8 cellular contexts compared by ENCODE assay signal in the genomic region with DNA sequence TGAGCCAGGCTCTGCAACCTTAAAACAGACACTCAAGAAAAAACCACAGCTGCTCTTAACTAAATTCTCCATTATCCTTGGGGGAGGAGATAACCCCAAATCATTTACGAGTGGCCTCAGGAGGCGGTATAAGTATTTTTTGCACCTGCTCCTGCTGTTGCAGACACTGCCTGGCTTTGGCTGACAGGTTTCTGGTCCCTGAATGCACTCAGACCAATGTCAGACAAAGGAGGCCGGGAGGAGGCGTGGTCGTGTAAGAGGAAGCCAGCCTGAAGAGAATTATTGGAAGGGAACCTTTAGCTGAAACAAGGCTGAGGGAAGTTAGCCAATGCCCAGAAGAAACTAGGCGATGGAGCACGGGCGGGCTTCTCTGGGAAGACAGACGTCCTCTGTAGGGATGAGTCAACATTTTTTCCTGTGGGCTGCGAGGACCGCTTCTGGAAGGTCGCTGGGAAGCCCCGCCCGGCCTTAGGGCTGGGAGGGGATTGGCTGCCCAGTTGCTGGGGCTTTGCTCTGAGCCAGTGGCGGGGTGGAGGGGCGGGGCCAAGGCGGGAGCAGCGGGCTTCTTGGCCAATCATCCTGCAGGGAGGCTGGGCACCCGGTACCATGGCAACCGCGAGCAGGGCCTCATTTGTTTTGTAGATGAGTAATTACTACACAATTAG.
DNase-seq lines count a peak whose midpoint lies in the region; ATAC-seq and TF ChIP-seq lines count a peak whose summit lies in the region.

No MANE protein-coding gene starts in this region.

- DNase-seq in CD14-positive monocyte (ENCODE audit: low spot score) (peak; percentile 60), NCI-H524 treated with DMSO at 0.1 percent for 48 hours (lab: John Stamatoyannopoulos, UW) (peak; percentile 99), fibroblast of mammary gland (ENCODE audit: low read depth) (peak; percentile 98), mucosa of descending colon (peak; percentile 84 to 93 (median 87)), stromal cell of bone marrow (ENCODE audit: low read depth) (peak; percentile 97)
- peak; percentile 42 for DNase-seq in activated T-cell treated with anti-CD3 and anti-CD28 coated beads, Interleukin-2, amount 50 U/mL, for 24 hours

- H3K9me3 Mint-ChIP-seq in CD14-positive monocyte = peaks cover 0 to 2% (median 0%) of the 10 kb centered on the region in 7 donors
- H3K9me3 Mint-ChIP-seq in activated T-cell treated with anti-CD3 and anti-CD28 coated beads, Interleukin-2, amount 50 U/mL, for 24 hours = no peaks in the 10 kb centered on the region

- peak overlapping the region; percentile 6 for H3K4me3 ChIP-seq in fibroblast of mammary gland (ENCODE audit: control insufficient read depth, low read depth, low read length)
- H3K4me3 ChIP-seq in mucosa of descending colon = no peak overlapping the region

- intact Hi-C loops in CD14-positive monocyte (cut with micrococcal nuclease) = no loop called here
- intact Hi-C loops in mucosa of descending colon (cut with DNase I, micrococcal nuclease) = loop anchor here (10.0 kb wide), 2 partner anchors 58 to 418 kb away; no protein-coding TSS in a partner anchor

- peaks cover 10% of the 10 kb centered on the region for H3K4me1 Mint-ChIP-seq in CD14-positive monocyte
- H3K4me1 Mint-ChIP-seq in activated T-cell treated with anti-CD3 and anti-CD28 coated beads, Interleukin-2, amount 50 U/mL, for 24 hours (ENCODE audit: low read depth) = no peaks in the 10 kb centered on the region

- ATAC-seq in HG02885 (IDR thresholded peaks at IDR 0.05; ENCODE audit: poor library complexity, unreplicated experiment) = peak; percentile 96
- peak; percentile 96 for ATAC-seq in mucosa of descending colon
- ATAC-seq in HG02610 (IDR thresholded peaks at IDR 0.05; ENCODE audit: unreplicated experiment) = no peak

- peak overlapping the region; percentile 4 to 87 (median 73) for H3K27ac Mint-ChIP-seq in CD14-positive monocyte
- peak overlapping the region; percentile 26 for H3K27ac Mint-ChIP-seq in activated T-cell treated with anti-CD3 and anti-CD28 coated beads, Interleukin-2, amount 50 U/mL, for 24 hours

- peaks cover 0 to 7% of the 10 kb centered on the region in 2 donors for H3K36me3 Mint-ChIP-seq in CD14-positive monocyte
- H3K36me3 Mint-ChIP-seq in activated T-cell treated with anti-CD3 and anti-CD28 coated beads, Interleukin-2, amount 50 U/mL, for 24 hours (ENCODE audit: low read depth) = peaks cover 8% of the 10 kb centered on the region

- H3K4me3 Mint-ChIP-seq in CD14-positive monocyte = peak overlapping the region; percentile 12 to 63
- no peak overlapping the region for H3K4me3 Mint-ChIP-seq in activated T-cell treated with anti-CD3 and anti-CD28 coated beads, Interleukin-2, amount 50 U/mL, for 24 hours

- peaks cover 2 to 3% (median 2%) of the 10 kb centered on the region in 3 donors for H3K27me3 Mint-ChIP-seq in CD14-positive monocyte (ENCODE audit: low read depth in 3 of 3)
- no peaks in the 10 kb centered on the region for H3K27me3 Mint-ChIP-seq in activated T-cell treated with anti-CD3 and anti-CD28 coated beads, Interleukin-2, amount 50 U/mL, for 24 hours

- H3K9me3 ChIP-seq in mucosa of descending colon = no peaks in the 10 kb centered on the region

- H3K36me3 ChIP-seq in mucosa of descending colon (ENCODE audit: low read depth) = no peaks in the 10 kb centered on the region

- no peaks in the 10 kb centered on the region for H3K4me1 ChIP-seq in mucosa of descending colon (ENCODE audit: low read depth)

- no peak for TF ChIP-seq CTCF in CD14-positive monocyte (IDR thresholded peaks at IDR 0.05)
- no peak for TF ChIP-seq CTCF in fibroblast of mammary gland (conservative IDR thresholded peaks at IDR 0.05; ENCODE audit: control insufficient read depth, insufficient read depth, low read depth, low read length)
- no peak for TF ChIP-seq CTCF in mucosa of descending colon (IDR thresholded peaks at IDR 0.05)

Comparison
In these comparisons a context has a peak if more than half of its experiments do, and no peak if none do; other contexts are left out.
1. DNase-seq: peak in every context shown above with its lines; median percentile 99 in NCI-H524 treated with DMSO at 0.1 percent for 48 hours; 98 in fibroblast of mammary gland; 97 in stromal cell of bone marrow; 87 in mucosa of descending colon; 60 in CD14-positive monocyte; 42 in activated T-cell treated with anti-CD3 and anti-CD28 coated beads, Interleukin-2, amount 50 U/mL, for 24 hours.
2. intact Hi-C loops: an anchor here in mucosa of descending colon (10.0 kb wide); none called in CD14-positive monocyte.